16 cellular contexts compared by ENCODE assay signal in genomic region chr10:74760042-74760979, GRCh38.
DNase-seq lines count a peak whose midpoint lies in the region; ATAC-seq and TF ChIP-seq lines count a peak whose summit lies in the region.
"Had no signal": no experiment of that assay in that cellular context is flagged by ENCODE, and none has a peak within 500 bp of the region (broad histone marks: within the 10 kb centered on the region; RNA-seq: fewer than 3 reads in every experiment).

No MANE protein-coding gene starts in this region.

- no peaks in the 10 kb centered on the region for H3K79me2 ChIP-seq in PC-3 (ENCODE audit: low read length)

- TF ChIP-seq CTCF in BJ (IDR thresholded peaks at IDR 0.05; ENCODE audit: insufficient read depth, low read depth, low read length) (0 out of 2 replicates have a peak, but pooled peaks have one; percentile 1), PC-3 (conservative IDR thresholded peaks at IDR 0.05; ENCODE audit: low read depth, low read length) (peak; percentile 31), fibroblast of mammary gland (conservative IDR thresholded peaks at IDR 0.05; ENCODE audit: control insufficient read depth, insufficient read depth, low read depth, low read length) (no peak)

- POLR2A ChIA-PET in BJ (lab: Charles Lee) = no interaction called here
- POLR2A ChIA-PET in PC-3 (lab: Charles Lee; ENCODE audit: unreplicated experiment) = interaction anchor here (0.7 kb wide), 1 partner anchor 110 kb away, joined by 5 read pairs; no protein-coding TSS in a partner anchor

- H3K36me3 ChIP-seq in BJ (ENCODE audit: control insufficient read depth, insufficient read depth, low read length) = no peaks in the 10 kb centered on the region
- no peaks in the 10 kb centered on the region for H3K36me3 ChIP-seq in PC-3 (ENCODE audit: low read depth, low read length)
- H3K36me3 ChIP-seq: BE2C had no signal

- no peak overlapping the region for H2AFZ ChIP-seq in PC-3 (ENCODE audit: low read length)

- no peaks in the 10 kb centered on the region for H3K9me2 ChIP-seq in PC-3 (replicated peaks; ENCODE audit: low read length)

- H3K27me3 ChIP-seq in BJ (ENCODE audit: control insufficient read depth, insufficient read depth, low read length) = peaks cover 2% of the 10 kb centered on the region; the same call in 1 of the 2 replicates
- no peaks in the 10 kb centered on the region for H3K27me3 ChIP-seq in PC-3 (ENCODE audit: low read length)
- H3K27me3 ChIP-seq: BE2C had no signal

- no peaks in the 10 kb centered on the region for H3K4me1 ChIP-seq in PC-3 (ENCODE audit: insufficient read depth, low read length)
- H3K4me1 ChIP-seq: BE2C, Caco-2 had no signal

- no peak overlapping the region for H3K4me2 ChIP-seq in PC-3 (ENCODE audit: low read length)

- H3K9me3 ChIP-seq in PC-3 (ENCODE audit: low read length) = no peaks in the 10 kb centered on the region
- H3K9me3 ChIP-seq: BE2C, Caco-2 had no signal

- ATAC-seq in PC-3 (peak; percentile 63), HG03095 (IDR thresholded peaks at IDR 0.05; ENCODE audit: unreplicated experiment) (no peak)
- ATAC-seq: GM12878 had no signal

- no peak overlapping the region for H3K9ac ChIP-seq in PC-3 (ENCODE audit: low read length)

- no peak overlapping the region for H3K27ac ChIP-seq in PC-3 (ENCODE audit: low read length)

- DNase-seq in BJ (ENCODE audit: low read depth) (peak; percentile 6), GM04504 (ENCODE audit: low read depth) (peak; percentile 32), PC-3 (peak; percentile 65), fibroblast of mammary gland (ENCODE audit: low read depth) (peak; percentile 18), NCI-H1048 (lab: John Stamatoyannopoulos, UW) (no peak)
- no peak for DNase-seq in stimulated activated CD8-positive, alpha-beta memory T cell treated with anti-CD3 and anti-CD28 coated beads, Interleukin-4, amount 100 ng/mL, for 48 hours
- DNase-seq in activated naive CD4-positive, alpha-beta T cell treated with anti-CD3 and anti-CD28 coated beads, Interleukin-2, amount 50 U/mL, for 16 hours = no peak
- DNase-seq: BE2C; Caco-2; CD8-positive, alpha-beta memory T cell; DND-41; GOT3; H9; Karpas-422 had no signal

- CTCF ChIA-PET in BJ (lab: Yijun Ruan, JAX) (interaction anchor here (1.4 kb wide), 1 partner anchor 9 kb away, joined by 3 read pairs; no protein-coding TSS in a partner anchor), PC-3 (lab: Charles Lee) (interaction anchor here (0.7 kb wide), 1 partner anchor 230 kb away, joined by 9 read pairs; no protein-coding TSS in a partner anchor)

- BruUV-seq in PC-3 (replicated peaks; lab: Mats Ljungman, UMichigan) = no TSS peak

- H4K20me1 ChIP-seq in PC-3 (ENCODE audit: low read length) = no peaks in the 10 kb centered on the region

- intact Hi-C loops in PC-3 (cut with micrococcal nuclease) = no loop called here

- H3K4me3 ChIP-seq in BJ (ENCODE audit: low read depth, low read length) = no peak overlapping the region
- H3K4me3 ChIP-seq in PC-3 (ENCODE audit: low read length) = no peak overlapping the region
- no peak overlapping the region for H3K4me3 ChIP-seq in fibroblast of mammary gland (ENCODE audit: control insufficient read depth, low read depth, low read length)
- H3K4me3 ChIP-seq: GM12878 had no signal

- no peaks in the 10 kb centered on the region for H3F3A ChIP-seq in PC-3 (ENCODE audit: low read length, unreplicated experiment)

Comparison
In these comparisons a context has a peak if more than half of its experiments do, and no peak if none do; other contexts are left out.
1. DNase-seq: peak in BJ (single experiment), GM04504 (single experiment), PC-3 (single experiment) and fibroblast of mammary gland (single experiment); none in NCI-H1048 (single experiment), stimulated activated CD8-positive, alpha-beta memory T cell treated with anti-CD3 and anti-CD28 coated beads, Interleukin-4, amount 100 ng/mL, for 48 hours (single experiment) and activated naive CD4-positive, alpha-beta T cell treated with anti-CD3 and anti-CD28 coated beads, Interleukin-2, amount 50 U/mL, for 16 hours (single experiment).